13 cellular contexts compared by ENCODE assay signal in genomic region chr4:158094413-158095110, GRCh38.
A peak's percentile ranks its signal among the peaks of the same experiment; 100 is the strongest.
DNase-seq lines count a peak whose midpoint lies in the region; ATAC-seq and TF ChIP-seq lines count a peak whose summit lies in the region.
"Had no signal": no experiment of that assay in that cellular context is flagged by ENCODE, and none has a peak within 500 bp of the region (broad histone marks: within the 10 kb centered on the region; RNA-seq: fewer than 3 reads in every experiment).

No MANE protein-coding gene starts in this region.

- no peaks in the 10 kb centered on the region for H3K9me1 ChIP-seq in IMR-90 (ENCODE audit: insufficient read depth, low read length)

- no peaks in the 10 kb centered on the region for H4K20me1 ChIP-seq in IMR-90 (ENCODE audit: insufficient read depth, low read length)

- H4K91ac ChIP-seq in IMR-90 (ENCODE audit: insufficient read depth, low read depth, low read length), result no peak overlapping the region

- H2BK15ac ChIP-seq in IMR-90 (ENCODE audit: low read depth, low read length), result no peak overlapping the region

- H3K14ac ChIP-seq in IMR-90 (replicated peaks; ENCODE audit: low read depth, low read length), result no peak overlapping the region

- TF ChIP-seq POLR2A in IMR-90 (IDR thresholded peaks at IDR 0.05; ENCODE audit: low read depth, low read length), result no peak

- peak; percentile 98 for DNase-seq in A172 (ENCODE audit: low spot score)
- peak; percentile 71 for DNase-seq in IMR-90
- peak; percentile 83 for DNase-seq in brain microvascular endothelial cell
- DNase-seq in kidney glomerular epithelial cell (lab: John Stamatoyannopoulos, UW), result peak; percentile 82
- DNase-seq in stimulated activated CD8-positive, alpha-beta memory T cell treated with anti-CD3 and anti-CD28 coated beads, Interleukin-4, amount 100 ng/mL, for 48 hours, result no peak
- no peak for DNase-seq in effector memory CD4-positive, alpha-beta T cell
- no peak for DNase-seq in activated naive CD4-positive, alpha-beta T cell treated with anti-CD3 and anti-CD28 coated beads, Interleukin-2, amount 50 U/mL, for 72 hours (ENCODE audit: low spot score in 2 of 2)
- DNase-seq: activated CD4-positive, alpha-beta T cell treated with anti-CD3 and anti-CD28 coated beads for 36 hours; activated naive CD4-positive, alpha-beta T cell; SJCRH30 had no signal

- no peak overlapping the region for H3K23ac ChIP-seq in IMR-90 (ENCODE audit: low read depth, low read length)

- TF ChIP-seq CTCF in IMR-90 (conservative IDR thresholded peaks at IDR 0.05; ENCODE audit: low read depth, low read length), result no peak
- TF ChIP-seq CTCF in brain microvascular endothelial cell (IDR thresholded peaks at IDR 0.05; ENCODE audit: low read depth, low read length, missing control alignments), result no peak

- WGBS in IMR-90 (ENCODE audit: extremely low coverage in 2 of 2, insufficient read length in 1 of 2), 2 experiments, result no CpG with 5 or more reads among the region's 1 CpG

- peaks cover 2% of the 10 kb centered on the region; the same call in 1 of the 2 replicates for H3K4me1 ChIP-seq in IMR-90 (ENCODE audit: control insufficient read depth, insufficient read depth, low read length)
- no peaks in the 10 kb centered on the region for H3K4me1 ChIP-seq in effector memory CD4-positive, alpha-beta T cell (ENCODE audit: control insufficient read depth, insufficient read depth, low read length, poor library complexity, severe bottlenecking)
- H3K4me1 ChIP-seq: SJCRH30 had no signal

- no peak overlapping the region for H3K27ac Mint-ChIP-seq in activated naive CD4-positive, alpha-beta T cell treated with anti-CD3 and anti-CD28 coated beads, Interleukin-2, amount 50 U/mL, for 72 hours
- H3K27ac Mint-ChIP-seq: activated CD4-positive, alpha-beta T cell treated with anti-CD3 and anti-CD28 coated beads for 36 hours; memory B cell had no signal

- no peaks in the 10 kb centered on the region for H3K79me1 ChIP-seq in IMR-90 (ENCODE audit: low read depth in 1 of 2, low read length in 2 of 2)

- no peak overlapping the region for H4K8ac ChIP-seq in IMR-90 (ENCODE audit: low read depth in 2 of 2, low read length in 2 of 2)

- no peak overlapping the region for H3K18ac ChIP-seq in IMR-90 (ENCODE audit: low read depth, low read length)

- H3K9ac ChIP-seq in IMR-90 (ENCODE audit: low read depth, low read length), result no peak overlapping the region

- no peaks in the 10 kb centered on the region for H3K9me3 ChIP-seq in IMR-90 (ENCODE audit: control insufficient read depth, insufficient read depth, low read length)
- no peaks in the 10 kb centered on the region for H3K9me3 ChIP-seq in effector memory CD4-positive, alpha-beta T cell (ENCODE audit: control insufficient read depth, low read length)
- H3K9me3 ChIP-seq: SJCRH30 had no signal

- no peak overlapping the region for H2AFZ ChIP-seq in IMR-90 (replicated peaks; ENCODE audit: low read length, poor library complexity)

- no peaks in the 10 kb centered on the region for H3K36me3 Mint-ChIP-seq in activated naive CD4-positive, alpha-beta T cell treated with anti-CD3 and anti-CD28 coated beads, Interleukin-2, amount 50 U/mL, for 72 hours
- H3K36me3 Mint-ChIP-seq: memory B cell had no signal

- H2AK5ac ChIP-seq in IMR-90 (ENCODE audit: low read depth, low read length), result no peak overlapping the region

- no peak overlapping the region for H3K56ac ChIP-seq in IMR-90 (ENCODE audit: extremely low read depth, insufficient read depth, low read length)

- H2BK20ac ChIP-seq in IMR-90 (ENCODE audit: low read depth, low read length), result no peak overlapping the region

- H3K27ac ChIP-seq in IMR-90 (ENCODE audit: insufficient read depth, low read length), result no peak overlapping the region
- peak overlapping the region; percentile 67 for H3K27ac ChIP-seq in brain microvascular endothelial cell
- no peak overlapping the region for H3K27ac ChIP-seq in effector memory CD4-positive, alpha-beta T cell (ENCODE audit: insufficient read depth, low read length, poor library complexity, severe bottlenecking)
- H3K27ac ChIP-seq: SJCRH30, skin epidermis had no signal

- H3K9me3 Mint-ChIP-seq in activated naive CD4-positive, alpha-beta T cell treated with anti-CD3 and anti-CD28 coated beads, Interleukin-2, amount 50 U/mL, for 72 hours, result peaks cover 0 to 5% of the 10 kb centered on the region in 2 donors
- H3K9me3 Mint-ChIP-seq: memory B cell had no signal

- H3K27me3 ChIP-seq in IMR-90 (ENCODE audit: control insufficient read depth, insufficient read depth, low read length) (no peaks in the 10 kb centered on the region), brain microvascular endothelial cell (replicated peaks) (no peaks in the 10 kb centered on the region)
- no peaks in the 10 kb centered on the region for H3K27me3 ChIP-seq in effector memory CD4-positive, alpha-beta T cell (replicated peaks; ENCODE audit: control insufficient read depth, insufficient read depth, low read length, poor library complexity, severe bottlenecking)
- H3K27me3 ChIP-seq: SJCRH30 had no signal

- H3K4me2 ChIP-seq in IMR-90 (ENCODE audit: low read depth, low read length), result no peak overlapping the region

- ATAC-seq in IMR-90 (ENCODE audit: low read depth) (peak; percentile 57), GM19035 (IDR thresholded peaks at IDR 0.05; ENCODE audit: unreplicated experiment) (no peak)
- ATAC-seq in activated naive CD4-positive, alpha-beta T cell treated with anti-CD3 and anti-CD28 coated beads, Interleukin-2, amount 50 U/mL, for 72 hours, result no peak
- ATAC-seq: activated CD4-positive, alpha-beta T cell treated with anti-CD3 and anti-CD28 coated beads for 36 hours had no signal

- CTCF ChIA-PET in IMR-90 (lab: Yijun Ruan, JAX), result no interaction called here

- TF ChIP-seq RAD21 in IMR-90 (IDR thresholded peaks at IDR 0.05; ENCODE audit: low read length), result no peak

- no peak overlapping the region for H2BK120ac ChIP-seq in IMR-90 (ENCODE audit: low read depth, low read length)

- dilution Hi-C loops in IMR-90 (cut with HindIII; ENCODE audit: low sequenced_read_pairs, unreplicated experiment), result no loop called here

- H3K4ac ChIP-seq in IMR-90 (ENCODE audit: low read depth, low read length), result no peak overlapping the region

- POLR2A ChIA-PET in IMR-90 (lab: Charles Lee; ENCODE audit: unreplicated experiment), result no interaction called here

- H2BK5ac ChIP-seq in IMR-90 (ENCODE audit: low read depth, low read length, poor library complexity, severe bottlenecking), result no peak overlapping the region

- no peak overlapping the region for H2AK9ac ChIP-seq in IMR-90 (replicated peaks; ENCODE audit: low read depth, low read length, poor library complexity)

- BruUV-seq in IMR-90 (replicated peaks; lab: Mats Ljungman, UMichigan), result no TSS peak

- H3K4me3 ChIP-seq in IMR-90 (ENCODE audit: insufficient read depth, low read depth, low read length) (no peak overlapping the region), brain microvascular endothelial cell (ENCODE audit: low read depth, low read length) (no peak overlapping the region)
- H3K4me3 ChIP-seq in effector memory CD4-positive, alpha-beta T cell (ENCODE audit: insufficient read depth, low read depth, low read length, poor library complexity, severe bottlenecking), result no peak overlapping the region
- H3K4me3 ChIP-seq: SJCRH30, skin epidermis had no signal

- in situ Hi-C loops in IMR-90 (cut with MboI; ENCODE audit: low sequenced_read_pairs) (no loop called here), brain microvascular endothelial cell (cut with HindIII; ENCODE audit: low pct_ligation_motif_present, low sequenced_read_pairs) (no loop called here)

- no peaks in the 10 kb centered on the region for H3K36me3 ChIP-seq in IMR-90 (ENCODE audit: control insufficient read depth, insufficient read depth, low read length)
- H3K36me3 ChIP-seq in brain microvascular endothelial cell (replicated peaks), result no peaks in the 10 kb centered on the region
- H3K36me3 ChIP-seq in effector memory CD4-positive, alpha-beta T cell (ENCODE audit: control insufficient read depth, insufficient read depth, low read length), result no peaks in the 10 kb centered on the region
- H3K36me3 ChIP-seq: SJCRH30 had no signal

- intact Hi-C loops in IMR-90 (cut with micrococcal nuclease), result no loop called here

- no peak overlapping the region for H4K5ac ChIP-seq in IMR-90 (ENCODE audit: low read depth, low read length)

TF ChIP-seq in IMR-90, 13 proteins besides CTCF, POLR2A, EP300 and RAD21:
- TF ChIP-seq MAFK (IDR thresholded peaks at IDR 0.05; ENCODE audit: low read depth, low read length) (no peak), FOS (IDR thresholded peaks at IDR 0.05; ENCODE audit: low read depth, low read length) (no peak)

Comparison
In these comparisons a context has a peak if more than half of its experiments do, and no peak if none do; other contexts are left out.
1. DNase-seq: peak in A172 (single experiment), IMR-90 (single experiment), brain microvascular endothelial cell (single experiment) and kidney glomerular epithelial cell (single experiment); none in stimulated activated CD8-positive, alpha-beta memory T cell treated with anti-CD3 and anti-CD28 coated beads, Interleukin-4, amount 100 ng/mL, for 48 hours (single experiment), effector memory CD4-positive, alpha-beta T cell (0 of 3) and activated naive CD4-positive, alpha-beta T cell treated with anti-CD3 and anti-CD28 coated beads, Interleukin-2, amount 50 U/mL, for 72 hours (0 of 2).